Comparison of ENCODE assay signal across 11 cellular contexts in genomic region chr6:52511572-52512151, GRCh38.
DNase-seq lines count a peak whose midpoint lies in the region; ATAC-seq and TF ChIP-seq lines count a peak whose summit lies in the region.
"Had no signal": no experiment of that assay in that cellular context is flagged by ENCODE, and none has a peak within 500 bp of the region (broad histone marks: within the 10 kb centered on the region; RNA-seq: fewer than 3 reads in every experiment).

No MANE protein-coding gene starts in this region.

- CTCF ChIA-PET in mammary epithelial cell (lab: Charles Lee; ENCODE audit: low non-redundant PET): no interaction called here

- no peaks in the 10 kb centered on the region for H4K20me1 ChIP-seq in mammary epithelial cell (ENCODE audit: insufficient read depth, low read length)

- TF ChIP-seq CTCF in mammary epithelial cell (conservative IDR thresholded peaks at IDR 0.05 in 1 of 2, IDR thresholded peaks at IDR 0.05 in 1 of 2; ENCODE audit: extremely low read depth in 1 of 2, insufficient read depth in 1 of 2, low read depth in 1 of 2, low read length in 2 of 2) (no peak), right lobe of liver (IDR thresholded peaks at IDR 0.05) (no peak)

- H3K79me2 ChIP-seq in mammary epithelial cell (ENCODE audit: insufficient read depth, low read length): peaks cover 4% of the 10 kb centered on the region

- H3K36me3 ChIP-seq in mammary epithelial cell (ENCODE audit: insufficient read depth, low read length) (peaks cover 14% of the 10 kb centered on the region), right lobe of liver (peaks cover 0 to 41% (median 10%) of the 10 kb centered on the region in 4 donors)

- dilution Hi-C loops in mammary epithelial cell (cut with HindIII; ENCODE audit: low sequenced_read_pairs): no loop called here

- H2AFZ ChIP-seq in mammary epithelial cell (ENCODE audit: low read depth, low read length): peak overlapping the region; percentile 54

- H3K9me3 ChIP-seq in mammary epithelial cell (replicated peaks; ENCODE audit: insufficient read depth, low read length) (no peaks in the 10 kb centered on the region), right lobe of liver (no peaks in the 10 kb centered on the region)

- WGBS in mammary epithelial cell (ENCODE audit: low coverage, missing lambda C conversion rate): 67% methylated on average over 11 of the region's 12 CpGs
- 71% methylated on average over 9 of the region's 12 CpGs for WGBS in right lobe of liver (ENCODE audit: insufficient coverage, low coverage, low lambda C conversion rate, missing lambda C conversion rate)

- H3K4me3 ChIP-seq in mammary epithelial cell (replicated peaks in 1 of 3; ENCODE audit: insufficient read depth in 1 of 3, low read depth in 2 of 3, low read length in 3 of 3) (no peak overlapping the region), right lobe of liver (no peak overlapping the region)

- BruUV-seq in mammary epithelial cell (replicated peaks; lab: Mats Ljungman, UMichigan): no TSS peak

- H3K4me2 ChIP-seq in mammary epithelial cell (ENCODE audit: insufficient read depth, low read depth, low read length): no peak overlapping the region

- peak; percentile 28 for DNase-seq in HT-29 (ENCODE audit: low spot score)
- peak; percentile 51 for DNase-seq in mammary epithelial cell
- DNase-seq in right lobe of liver: no peak
- DNase-seq in stromal cell of bone marrow (ENCODE audit: low read depth): peak; percentile 51
- DNase-seq in NCI-H446 treated with DMSO at 0.1 percent for 48 hours (lab: John Stamatoyannopoulos, UW): no peak
- no peak for DNase-seq in DMS53 treated with DMSO at 0.1 percent for 48 hours (lab: John Stamatoyannopoulos, UW; ENCODE audit: unreplicated experiment)
- DNase-seq: Kasumi-1; RPMI8226; stimulated activated CD4-positive, alpha-beta T cell treated with anti-CD3 and anti-CD28 coated beads, Interleukin-4, amount 100 ng/mL, for 4 hours had no signal

- ATAC-seq in right lobe of liver (no peak), GM18520 (IDR thresholded peaks at IDR 0.05; ENCODE audit: unreplicated experiment) (no peak), HG03565 (IDR thresholded peaks at IDR 0.05; ENCODE audit: unreplicated experiment) (no peak)

- H3K27ac ChIP-seq in mammary epithelial cell (ENCODE audit: insufficient read depth, low read depth, low read length) (peak overlapping the region; percentile 49), right lobe of liver (peak overlapping the region; percentile 18 to 31 (median 30))

- no peak for TF ChIP-seq POLR2A in right lobe of liver (IDR thresholded peaks at IDR 0.05)

- in situ Hi-C loops in mammary epithelial cell (cut with MboI; ENCODE audit: low sequenced_read_pairs in 2 of 2): no loop called here

- peaks cover 62% of the 10 kb centered on the region for H3K4me1 ChIP-seq in mammary epithelial cell (ENCODE audit: insufficient read depth, low read length)
- H3K4me1 ChIP-seq in right lobe of liver: peaks cover 0 to 15% (median 5%) of the 10 kb centered on the region in 4 donors

- H3K9ac ChIP-seq in mammary epithelial cell (ENCODE audit: insufficient read depth, low read length): no peak overlapping the region

- intact Hi-C loops in mammary epithelial cell (cut with micrococcal nuclease) (no loop called here), right lobe of liver (cut with DNase I) (no loop called here)

- H3K27me3 ChIP-seq in mammary epithelial cell (ENCODE audit: insufficient read depth, low read length) (no peaks in the 10 kb centered on the region), right lobe of liver (no peaks in the 10 kb centered on the region)

Comparison
In these comparisons a context has a peak if more than half of its experiments do, and no peak if none do; other contexts are left out.
1. DNase-seq: peak in HT-29 (single experiment), mammary epithelial cell (single experiment) and stromal cell of bone marrow (single experiment); none in right lobe of liver (0 of 3), NCI-H446 treated with DMSO at 0.1 percent for 48 hours (single experiment) and DMS53 treated with DMSO at 0.1 percent for 48 hours (single experiment).